In genomic region chr10:18079665-18080295, GRCh38 we compare ENCODE assay signal across 1 cellular context.
TF ChIP-seq lines count a peak whose summit lies in the region.

No MANE protein-coding gene starts in this region.

TF ChIP-seq in SK-N-SH treated with all-trans-retinoic acid at 6 μM for 48 hours, 23 proteins besides CTCF, POLR2A, EP300 and RAD21 (continued from another document):
- TF ChIP-seq PPARA (CRISPR knock-in tag; IDR thresholded peaks at IDR 0.05; ENCODE audit: borderline replicate concordance): no peak
- TF ChIP-seq ZNF8 (CRISPR knock-in tag; IDR thresholded peaks at IDR 0.05): no peak
- no peak for TF ChIP-seq ESRRG (CRISPR knock-in tag; IDR thresholded peaks at IDR 0.05)
- no peak for TF ChIP-seq ZNF565 (CRISPR knock-in tag; conservative IDR thresholded peaks at IDR 0.05; ENCODE audit: low read depth)
- TF ChIP-seq RARB (CRISPR knock-in tag; IDR thresholded peaks at IDR 0.05): no peak
- TF ChIP-seq ZFP3 (CRISPR knock-in tag; IDR thresholded peaks at IDR 0.05): no peak
